ENCODE assay signal across 8 cellular contexts in genomic region chr7:19708397-19709248, GRCh38. TPM values are rescaled to one million over a fixed set of nuclear protein-coding genes. Genes with fewer than 3 reads are reported as not detected.
DNase-seq lines count a peak whose midpoint lies in the region; ATAC-seq and TF ChIP-seq lines count a peak whose summit lies in the region.

Gene POLR1F, minus strand, starts transcription at chr7:19709037. Its CDS starts 21 bp downstream, at chr7:19709016.

- peak within 1 kb of the TSS; percentile 98 to 99 (median 98) for H3K27ac Mint-ChIP-seq in CD4-positive, CD25-positive, alpha-beta regulatory T cell

- H3K27me3 ChIP-seq in CD4-positive, CD25-positive, alpha-beta regulatory T cell (ENCODE audit: control insufficient read depth, insufficient read depth, low read length): no peaks in the 10 kb centered on the region
- H3K27me3 ChIP-seq in left lung: no peaks in the 10 kb centered on the region

- peaks cover 3% of the 10 kb centered on the region for H3K36me3 Mint-ChIP-seq in CD4-positive, CD25-positive, alpha-beta regulatory T cell

- no peaks in the 10 kb centered on the region for H3K9me3 Mint-ChIP-seq in CD4-positive, CD25-positive, alpha-beta regulatory T cell

- H3K4me3 Mint-ChIP-seq in CD4-positive, CD25-positive, alpha-beta regulatory T cell: peak within 1 kb of the TSS; percentile 88 to 98 (median 98)

- peak; percentile 87 to 96 (median 94) for DNase-seq in CD4-positive, CD25-positive, alpha-beta regulatory T cell
- DNase-seq in NCI-H748 (lab: John Stamatoyannopoulos, UW; ENCODE audit: unreplicated experiment) (peak; percentile 96), dermis blood vessel endothelial cell (peak; percentile 97), left lung (peak; percentile 94 to 96)
- peak; percentile 91 for DNase-seq in activated CD4-positive, alpha-beta T cell treated with anti-CD3 and anti-CD28 coated beads, Interleukin-2, amount 50 U/mL, for 1 hour
- peak; percentile 91 to 92 for DNase-seq in stimulated activated CD4-positive, alpha-beta T cell treated with anti-CD3 and anti-CD28 coated beads, Interleukin-2, amount 100 ng/mL, for 48 hours

- H3K9me3 ChIP-seq in CD4-positive, CD25-positive, alpha-beta regulatory T cell (ENCODE audit: control insufficient read depth in 2 of 2, low read length in 2 of 2): no peaks in the 10 kb centered on the region
- no peaks in the 10 kb centered on the region for H3K9me3 ChIP-seq in left lung

- H3K27me3 Mint-ChIP-seq in CD4-positive, CD25-positive, alpha-beta regulatory T cell: peaks cover 23% of the 10 kb centered on the region

- TF ChIP-seq CTCF in left lung (IDR thresholded peaks at IDR 0.05): peak; percentile 82 to 89

- peaks cover 20 to 57% (median 35%) of the 10 kb centered on the region in 4 donors for H3K4me1 Mint-ChIP-seq in CD4-positive, CD25-positive, alpha-beta regulatory T cell

- intact Hi-C loops in left lung (cut with DNase I): no loop called here

- peaks cover 21% of the 10 kb centered on the region for H3K4me1 ChIP-seq in CD4-positive, CD25-positive, alpha-beta regulatory T cell (ENCODE audit: control insufficient read depth, insufficient read depth, low read length, poor library complexity, severe bottlenecking)
- H3K4me1 ChIP-seq in left lung: peaks cover 0 to 22% of the 10 kb centered on the region in 2 donors

- H3K36me3 ChIP-seq in CD4-positive, CD25-positive, alpha-beta regulatory T cell (ENCODE audit: control insufficient read depth, insufficient read depth, low read length): no peaks in the 10 kb centered on the region
- no peaks in the 10 kb centered on the region for H3K36me3 ChIP-seq in left lung

- ATAC-seq in CD4-positive, CD25-positive, alpha-beta regulatory T cell (ENCODE audit: low read depth in 2 of 2): peak; percentile 95
- ATAC-seq in GM19372 (IDR thresholded peaks at IDR 0.05; ENCODE audit: low read depth, unreplicated experiment) (peak; percentile 98), HG03558 (IDR thresholded peaks at IDR 0.05; ENCODE audit: extremely low read depth, unreplicated experiment) (peak; percentile 98), left lung (peak; percentile 100)

- H3K4me3 ChIP-seq in CD4-positive, CD25-positive, alpha-beta regulatory T cell (ENCODE audit: low read depth, low read length): peak within 1 kb of the TSS; percentile 96
- peak within 1 kb of the TSS; percentile 79 to 81 for H3K4me3 ChIP-seq in left lung

- H3K27ac ChIP-seq in CD4-positive, CD25-positive, alpha-beta regulatory T cell (ENCODE audit: insufficient read depth, low read length, poor library complexity, severe bottlenecking): peak within 1 kb of the TSS; percentile 80
- H3K27ac ChIP-seq in left lung: peak within 1 kb of the TSS in 1 of 2 donors; percentile 57

RNA-seq across cellular contexts. Expression of gene POLR1F, which starts in this region (rescaled TPM):
- total RNA-seq in CD4-positive, CD25-positive, alpha-beta regulatory T cell: 27.9 TPM
- 10 to 100 TPM; 25.3 to 63.9 (median 36.4) TPM for polyA plus RNA-seq in CD4-positive, CD25-positive, alpha-beta regulatory T cell
- total RNA-seq in dermis blood vessel endothelial cell: 21.1 and 28.2 TPM in 2 replicates
- total RNA-seq in left lung: 1 to 10 TPM; 9.6 to 9.7 TPM
